34 cellular contexts compared by ENCODE assay signal in genomic region chr4:51865717-51866116, GRCh38.
"Had no signal": no experiment of that assay in that cellular context is flagged by ENCODE, and none has a peak within 500 bp of the region (broad histone marks: within the 10 kb centered on the region; RNA-seq: fewer than 3 reads in every experiment).

No MANE protein-coding gene starts in this region.

- DNase-seq: activated B cell treated with CpG ODN at 0.5 μM for 24 hours; activated CD4-positive, alpha-beta memory T cell treated with anti-CD3 and anti-CD28 coated beads for 36 hours; activated CD4-positive, alpha-beta T cell treated with anti-CD3 and anti-CD28 coated beads for 4 hours; activated CD4-positive, alpha-beta T cell treated with anti-CD3 and anti-CD28 coated beads, Interleukin-2, amount 10 ng/mL, durations not matched to agents 24 days and 14 days; activated CD4-positive, alpha-beta T cell treated with anti-CD3 and anti-CD28 coated beads, Interleukin-2, amount 50 U/mL, for 1 hour; activated CD4-positive, alpha-beta T cell treated with anti-CD3 and anti-CD28 coated beads, Interleukin-2, amount 50 U/mL, for 4 hours; activated CD4-positive, CD25-positive, alpha-beta regulatory T cell treated with anti-CD3 and anti-CD28 coated beads, Interleukin-2, amount 50 U/mL, for 72 hours; activated CD8-positive, alpha-beta memory T cell treated with anti-CD3 and anti-CD28 coated beads, Interleukin-2, amount 50 U/mL, for 4 hours; activated CD8-positive, alpha-beta T cell treated with anti-CD3 and anti-CD28 coated beads for 36 hours; activated gamma-delta T cell; activated naive CD4-positive, alpha-beta T cell treated with anti-CD3 and anti-CD28 coated beads, Interleukin-2, amount 10 ng/mL, durations not matched to agents 7 days and 5 days; activated naive CD4-positive, alpha-beta T cell treated with Interleukin-2 at 50 U/mL for 16 hours; activated naive CD8-positive, alpha-beta T cell treated with anti-CD3 and anti-CD28 coated beads, Interleukin-2, amount 10 ng/mL, durations not matched to agents 7 days and 5 days; activated naive CD8-positive, alpha-beta T cell treated with anti-CD3 and anti-CD28 coated beads, Interleukin-2, amount 50 U/mL, for 24 hours; activated T-cell treated with anti-CD3 and anti-CD28 coated beads for 4 hours; activated T-cell treated with anti-CD3 and anti-CD28 coated beads, Interleukin-2, amount 50 U/mL, for 1 hour; activated T-cell treated with anti-CD3 and anti-CD28 coated beads, Interleukin-2, amount 50 U/mL, for 4 hours; activated T-cell treated with anti-CD3 and anti-CD28 coated beads, Interleukin-2, amount 50 U/mL, for 72 hours; amygdala; anterior cingulate cortex; SW 1271; T-helper 1 cell; T-helper 2 cell; T-helper 9 cell had no signal

- H3K4me1 Mint-ChIP-seq: activated B cell treated with CpG ODN at 0.5 μM for 24 hours; activated naive CD4-positive, alpha-beta T cell treated with anti-CD3 and anti-CD28 coated beads, Interleukin-2, amount 10 ng/mL, durations not matched to agents 7 days and 5 days; activated naive CD8-positive, alpha-beta T cell treated with anti-CD3 and anti-CD28 coated beads, Interleukin-2, amount 10 ng/mL, durations not matched to agents 7 days and 5 days; activated T-helper 17 cell treated with anti-CD3 and anti-CD28 coated beads, Interleukin-2, amount 50 U/mL, for 72 hours had no signal

- H3K9me3 Mint-ChIP-seq: activated B cell treated with CpG ODN at 0.5 μM for 24 hours; activated CD4-positive, alpha-beta memory T cell treated with anti-CD3 and anti-CD28 coated beads for 36 hours; activated CD4-positive, alpha-beta T cell treated with anti-CD3 and anti-CD28 coated beads, Interleukin-2, amount 10 ng/mL, durations not matched to agents 24 days and 14 days; activated CD8-positive, alpha-beta T cell treated with anti-CD3 and anti-CD28 coated beads for 36 hours; activated naive CD4-positive, alpha-beta T cell treated with anti-CD3 and anti-CD28 coated beads, Interleukin-2, amount 10 ng/mL, durations not matched to agents 7 days and 5 days; activated naive CD4-positive, alpha-beta T cell treated with anti-CD3 and anti-CD28 coated beads, Interleukin-2, amount 50 U/mL, for 24 hours; activated naive CD8-positive, alpha-beta T cell treated with anti-CD3 and anti-CD28 coated beads, Interleukin-2, amount 10 ng/mL, durations not matched to agents 7 days and 5 days; activated naive CD8-positive, alpha-beta T cell treated with anti-CD3 and anti-CD28 coated beads, Interleukin-2, amount 50 U/mL, for 24 hours; activated T-cell treated with anti-CD3 and anti-CD28 coated beads, Interleukin-2, amount 50 U/mL, for 4 hours; activated T-cell treated with anti-CD3 and anti-CD28 coated beads, Interleukin-2, amount 50 U/mL, for 72 hours; activated T-helper 1 cell treated with anti-CD3 and anti-CD28 coated beads, Interleukin-12 subunit alpha, Interleukin-12 subunit beta, Interleukin-2, Interleukin-4 antibody, amounts not matched to agents 30 ng/mL and 10 ng/mL and 1 ng/mL, durations not matched to agents 14 hours and 24 hours and 36 hours; activated T-helper 17 cell treated with anti-CD3 and anti-CD28 coated beads, Interleukin-2, amount 50 U/mL, for 72 hours; brain; T-helper 1 cell treated with Interleukin-12 subunit alpha and Interleukin-12 subunit beta and Interleukin-4 antibody, amounts not matched to agents 30 μg/mL and 1 μg/mL, for 36 hours; T-helper 2 cell treated with Interferon-gamma antibody and Interleukin-4, amounts not matched to agents 5 μg/mL and 100 μg/mL, for 36 hours had no signal

- H3K4me3 ChIP-seq: ascending aorta had no signal

- H3K4me3 Mint-ChIP-seq: activated B cell treated with CpG ODN at 0.5 μM for 24 hours; activated CD4-positive, alpha-beta memory T cell treated with anti-CD3 and anti-CD28 coated beads for 36 hours; activated CD4-positive, alpha-beta T cell treated with anti-CD3 and anti-CD28 coated beads, Interleukin-2, amount 10 ng/mL, durations not matched to agents 24 days and 14 days; activated CD8-positive, alpha-beta T cell treated with anti-CD3 and anti-CD28 coated beads for 36 hours; activated naive CD4-positive, alpha-beta T cell treated with anti-CD3 and anti-CD28 coated beads, Interleukin-2, amount 10 ng/mL, durations not matched to agents 7 days and 5 days; activated naive CD4-positive, alpha-beta T cell treated with anti-CD3 and anti-CD28 coated beads, Interleukin-2, amount 50 U/mL, for 24 hours; activated naive CD8-positive, alpha-beta T cell; activated naive CD8-positive, alpha-beta T cell treated with anti-CD3 and anti-CD28 coated beads, Interleukin-2, amount 10 ng/mL, durations not matched to agents 7 days and 5 days; activated naive CD8-positive, alpha-beta T cell treated with anti-CD3 and anti-CD28 coated beads, Interleukin-2, amount 50 U/mL, for 24 hours; activated T-cell treated with anti-CD3 and anti-CD28 coated beads, Interleukin-2, amount 50 U/mL, for 4 hours; activated T-cell treated with anti-CD3 and anti-CD28 coated beads, Interleukin-2, amount 50 U/mL, for 72 hours; activated T-helper 1 cell treated with anti-CD3 and anti-CD28 coated beads, Interleukin-12 subunit alpha, Interleukin-12 subunit beta, Interleukin-2, Interleukin-4 antibody, amounts not matched to agents 30 ng/mL and 10 ng/mL and 1 ng/mL, durations not matched to agents 14 hours and 24 hours and 36 hours; activated T-helper 17 cell treated with anti-CD3 and anti-CD28 coated beads, Interleukin-2, amount 50 U/mL, for 72 hours; brain; T-helper 1 cell treated with Interleukin-12 subunit alpha and Interleukin-12 subunit beta and Interleukin-4 antibody, amounts not matched to agents 30 μg/mL and 1 μg/mL, for 36 hours; T-helper 2 cell treated with Interferon-gamma antibody and Interleukin-4, amounts not matched to agents 5 μg/mL and 100 μg/mL, for 36 hours had no signal

- ATAC-seq: activated CD8-positive, alpha-beta T cell treated with anti-CD3 and anti-CD28 coated beads for 36 hours; activated naive CD8-positive, alpha-beta T cell treated with anti-CD3 and anti-CD28 coated beads, Interleukin-2, amount 50 U/mL, for 24 hours; activated T-cell treated with anti-CD3 and anti-CD28 coated beads, Interleukin-2, amount 50 U/mL, for 4 hours; activated T-cell treated with anti-CD3 and anti-CD28 coated beads, Interleukin-2, amount 50 U/mL, for 72 hours; activated T-helper 17 cell treated with anti-CD3 and anti-CD28 coated beads, Interleukin-2, amount 50 U/mL, for 72 hours had no signal

- H3K9me3 ChIP-seq: ascending aorta had no signal

- FAIRE-seq: TTC549 had no signal

- H3K27ac ChIP-seq: ascending aorta, VCaP had no signal

- H3K27me3 ChIP-seq: ascending aorta had no signal

- H3K27ac Mint-ChIP-seq: activated B cell treated with CpG ODN at 0.5 μM for 24 hours; activated CD4-positive, alpha-beta memory T cell treated with anti-CD3 and anti-CD28 coated beads for 36 hours; activated CD8-positive, alpha-beta T cell treated with anti-CD3 and anti-CD28 coated beads for 36 hours; activated naive CD4-positive, alpha-beta T cell treated with anti-CD3 and anti-CD28 coated beads, Interleukin-2, amount 10 ng/mL, durations not matched to agents 7 days and 5 days; activated naive CD4-positive, alpha-beta T cell treated with anti-CD3 and anti-CD28 coated beads, Interleukin-2, amount 50 U/mL, for 24 hours; activated naive CD8-positive, alpha-beta T cell; activated naive CD8-positive, alpha-beta T cell treated with anti-CD3 and anti-CD28 coated beads, Interleukin-2, amount 10 ng/mL, durations not matched to agents 7 days and 5 days; activated naive CD8-positive, alpha-beta T cell treated with anti-CD3 and anti-CD28 coated beads, Interleukin-2, amount 50 U/mL, for 24 hours; activated T-cell treated with anti-CD3 and anti-CD28 coated beads, Interleukin-2, amount 50 U/mL, for 72 hours; activated T-helper 1 cell treated with anti-CD3 and anti-CD28 coated beads, Interleukin-12 subunit alpha, Interleukin-12 subunit beta, Interleukin-2, Interleukin-4 antibody, amounts not matched to agents 30 ng/mL and 10 ng/mL and 1 ng/mL, durations not matched to agents 14 hours and 24 hours and 36 hours; activated T-helper 17 cell treated with anti-CD3 and anti-CD28 coated beads, Interleukin-2, amount 50 U/mL, for 72 hours; brain; T-helper 1 cell treated with Interleukin-12 subunit alpha and Interleukin-12 subunit beta and Interleukin-4 antibody, amounts not matched to agents 30 μg/mL and 1 μg/mL, for 36 hours; T-helper 2 cell treated with Interferon-gamma antibody and Interleukin-4, amounts not matched to agents 5 μg/mL and 100 μg/mL, for 36 hours had no signal

- H3K27me3 Mint-ChIP-seq: activated B cell treated with CpG ODN at 0.5 μM for 24 hours; activated CD4-positive, alpha-beta memory T cell treated with anti-CD3 and anti-CD28 coated beads for 36 hours; activated CD4-positive, alpha-beta T cell treated with anti-CD3 and anti-CD28 coated beads, Interleukin-2, amount 10 ng/mL, durations not matched to agents 24 days and 14 days; activated CD8-positive, alpha-beta T cell treated with anti-CD3 and anti-CD28 coated beads for 36 hours; activated naive CD4-positive, alpha-beta T cell treated with anti-CD3 and anti-CD28 coated beads, Interleukin-2, amount 10 ng/mL, durations not matched to agents 7 days and 5 days; activated naive CD4-positive, alpha-beta T cell treated with anti-CD3 and anti-CD28 coated beads, Interleukin-2, amount 50 U/mL, for 24 hours; activated naive CD8-positive, alpha-beta T cell; activated naive CD8-positive, alpha-beta T cell treated with anti-CD3 and anti-CD28 coated beads, Interleukin-2, amount 10 ng/mL, durations not matched to agents 7 days and 5 days; activated naive CD8-positive, alpha-beta T cell treated with anti-CD3 and anti-CD28 coated beads, Interleukin-2, amount 50 U/mL, for 24 hours; activated T-helper 17 cell treated with anti-CD3 and anti-CD28 coated beads, Interleukin-2, amount 50 U/mL, for 72 hours; brain had no signal

- H3K4me1 ChIP-seq: ascending aorta had no signal
